18 cellular contexts compared by ENCODE assay signal in the genomic region with DNA sequence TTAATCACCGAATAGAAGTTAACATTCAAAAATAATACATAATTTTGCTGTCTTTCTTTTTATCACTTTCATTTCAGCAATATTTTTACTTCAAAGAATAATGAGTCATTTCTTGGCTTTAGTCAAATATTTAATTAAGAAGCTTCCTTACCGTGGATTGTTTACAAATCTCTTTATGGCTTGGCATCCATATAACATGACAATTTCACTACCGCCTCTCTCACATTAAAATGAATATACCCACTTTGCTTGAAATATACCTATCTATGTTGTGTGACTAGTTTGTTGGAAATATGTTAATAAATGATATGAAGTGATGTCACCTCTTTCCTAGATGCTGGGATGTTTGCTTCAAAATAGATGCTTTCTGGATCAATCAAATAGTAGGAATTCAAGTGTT.
"Had no signal": no experiment of that assay in that cellular context is flagged by ENCODE, and none has a peak within 500 bp of the region (broad histone marks: within the 10 kb centered on the region; RNA-seq: fewer than 3 reads in every experiment).

No MANE protein-coding gene starts in this region.

- DNase-seq: activated CD4-positive, alpha-beta T cell treated with anti-CD3 and anti-CD28 coated beads for 1 hour; activated CD4-positive, alpha-beta T cell treated with anti-CD3 and anti-CD28 coated beads, Interleukin-2, amount 10 ng/mL, durations not matched to agents 24 days and 14 days; activated CD4-positive, alpha-beta T cell treated with anti-CD3 and anti-CD28 coated beads, Interleukin-2, amount 50 U/mL, for 48 hours; activated CD8-positive, alpha-beta memory T cell treated with anti-CD3 and anti-CD28 coated beads, Interleukin-2, amount 10 ng/mL, durations not matched to agents 7 days and 5 days; activated effector memory CD4-positive, alpha-beta T cell treated with anti-CD3 and anti-CD28 coated beads, Interleukin-2, amount 50 U/mL, for 16 hours; activated naive CD4-positive, alpha-beta T cell treated with Interleukin-2 at 50 U/mL for 16 hours; activated naive CD8-positive, alpha-beta T cell treated with anti-CD3 and anti-CD28 coated beads, Interleukin-2, amount 50 U/mL, for 24 hours; activated T-cell treated with anti-CD3 and anti-CD28 coated beads, Interleukin-2, amount 50 U/mL, for 24 hours; amniotic stem cell; body of pancreas; central memory CD4-positive, alpha-beta T cell; MM.1S; NCI-H1694; NCI-H226; NCI-H510A; NCI-H82 had no signal

- ATAC-seq: activated CD8-positive, alpha-beta memory T cell treated with anti-CD3 and anti-CD28 coated beads, Interleukin-2, amount 10 ng/mL, durations not matched to agents 7 days and 5 days; activated naive CD4-positive, alpha-beta T cell treated with anti-CD3 and anti-CD28 coated beads, Interleukin-2, amount 50 U/mL, for 72 hours; activated naive CD8-positive, alpha-beta T cell treated with anti-CD3 and anti-CD28 coated beads, Interleukin-2, amount 50 U/mL, for 24 hours; body of pancreas; WTC11 had no signal
